ENCODE assay signal across 9 cellular contexts in genomic region chr7:71131256-71131752, GRCh38. TPM values are rescaled to one million over a fixed set of nuclear protein-coding genes. Genes with fewer than 3 reads are reported as not detected.
DNase-seq lines count a peak whose midpoint lies in the region; ATAC-seq lines count a peak whose summit lies in the region.
"Had no signal": no experiment of that assay in that cellular context is flagged by ENCODE, and none has a peak within 500 bp of the region (broad histone marks: within the 10 kb centered on the region; RNA-seq: fewer than 3 reads in every experiment).

No MANE protein-coding gene starts in this region.

- H3K9ac ChIP-seq in mesendoderm (ENCODE audit: low read length): peak overlapping the region; percentile 86

- H4K5ac ChIP-seq in mesendoderm (ENCODE audit: low read length): no peak overlapping the region

- H2AK5ac ChIP-seq in mesendoderm (ENCODE audit: low read length): no peak overlapping the region

- H3K27me3 ChIP-seq in mesendoderm (ENCODE audit: insufficient read depth, low read length, poor library complexity): no peaks in the 10 kb centered on the region
- peaks cover 31% of the 10 kb centered on the region for H3K27me3 ChIP-seq in thymus (ENCODE audit: control insufficient read depth, insufficient read depth)

- peak overlapping the region; percentile 66 for H3K4me2 ChIP-seq in mesendoderm (ENCODE audit: low read length)

- H3K9me3 ChIP-seq in thymus (ENCODE audit: control insufficient read depth): no peaks in the 10 kb centered on the region

- no CpG with 5 or more reads among the region's 62 CpGs for WGBS in mesendoderm (ENCODE audit: extremely low coverage, insufficient coverage, low lambda C conversion rate)
- under 1% methylated on average over 62 of the region's 62 CpGs for WGBS in thymus

- H3K23ac ChIP-seq in mesendoderm (ENCODE audit: low read length): peak overlapping the region; percentile 57

- peak overlapping the region; percentile 12 for H3K18ac ChIP-seq in mesendoderm (ENCODE audit: low read length)

- H3K27ac ChIP-seq in mesendoderm (ENCODE audit: low read depth, low read length) (peak overlapping the region; percentile 83), thymus (ENCODE audit: low read depth) (no peak overlapping the region)

- H3K36me3 ChIP-seq in mesendoderm (ENCODE audit: control insufficient read depth, insufficient read depth, low read length) (no peaks in the 10 kb centered on the region), thymus (ENCODE audit: control insufficient read depth, insufficient read depth) (no peaks in the 10 kb centered on the region)

- H3K4me1 ChIP-seq in mesendoderm (ENCODE audit: control insufficient read depth, low read depth, low read length) (peaks cover 7% of the 10 kb centered on the region), thymus (ENCODE audit: control insufficient read depth, insufficient read depth, low read length) (no peaks in the 10 kb centered on the region)

- peak overlapping the region; percentile 79 for H3K4me3 ChIP-seq in mesendoderm (ENCODE audit: low read length)
- peak overlapping the region; percentile 34 for H3K4me3 ChIP-seq in thymus (ENCODE audit: low read length)

- H3K56ac ChIP-seq in mesendoderm (ENCODE audit: low read length): peak overlapping the region; percentile 92

- no peak overlapping the region for H3K4ac ChIP-seq in mesendoderm (ENCODE audit: low read depth, low read length)

- peaks cover 44% of the 10 kb centered on the region for H3K79me2 ChIP-seq in mesendoderm (ENCODE audit: control insufficient read depth, insufficient read depth, low read length)

- H2BK120ac ChIP-seq in mesendoderm (ENCODE audit: low read depth, low read length): peak overlapping the region; percentile 23

- H3K79me1 ChIP-seq in mesendoderm (ENCODE audit: low read length): peaks cover 8% of the 10 kb centered on the region

- H2BK5ac ChIP-seq in mesendoderm (ENCODE audit: low read length): peak overlapping the region; percentile 62

- H2BK15ac ChIP-seq in mesendoderm (replicated peaks; ENCODE audit: low read depth): no peak overlapping the region

- ATAC-seq in HG03039 (IDR thresholded peaks at IDR 0.05; ENCODE audit: unreplicated experiment): no peak
- ATAC-seq: HCT116 had no signal

- DNase-seq in NCI-H345 (lab: John Stamatoyannopoulos, UW) (peak; percentile 13), NCI-H345 treated with DMSO at 0.1 percent for 48 hours (lab: John Stamatoyannopoulos, UW; ENCODE audit: unreplicated experiment) (no peak), cerebellar cortex (ENCODE audit: low spot score) (peak; percentile 79), mesendoderm (peak; percentile 87), kidney tubule cell (ENCODE audit: low spot score) (no peak), NCI-H146 treated with DMSO at 0.1 percent for 48 hours (lab: John Stamatoyannopoulos, UW; ENCODE audit: unreplicated experiment) (no peak)

- H4K8ac ChIP-seq in mesendoderm (ENCODE audit: low read depth, low read length): peak overlapping the region; percentile 95

RNA-seq across cellular contexts. Expression of gene GALNT17, which starts 0.6 kb away (rescaled TPM):
- polyA plus RNA-seq in mesendoderm (2013, experiment 1 of 2): 22.0 TPM
- polyA plus RNA-seq in mesendoderm (2013, experiment 2 of 2): 22.9 TPM
- 9.2 TPM for polyA plus RNA-seq in thymus

Comparison
In these comparisons a context has a peak if more than half of its experiments do, and no peak if none do; other contexts are left out.
1. DNase-seq: peak in NCI-H345 (single experiment), cerebellar cortex (single experiment) and mesendoderm (single experiment); none in NCI-H345 treated with DMSO at 0.1 percent for 48 hours (single experiment), kidney tubule cell (single experiment) and NCI-H146 treated with DMSO at 0.1 percent for 48 hours (single experiment).